ENCODE assay signal across 20 cellular contexts in the genomic region with DNA sequence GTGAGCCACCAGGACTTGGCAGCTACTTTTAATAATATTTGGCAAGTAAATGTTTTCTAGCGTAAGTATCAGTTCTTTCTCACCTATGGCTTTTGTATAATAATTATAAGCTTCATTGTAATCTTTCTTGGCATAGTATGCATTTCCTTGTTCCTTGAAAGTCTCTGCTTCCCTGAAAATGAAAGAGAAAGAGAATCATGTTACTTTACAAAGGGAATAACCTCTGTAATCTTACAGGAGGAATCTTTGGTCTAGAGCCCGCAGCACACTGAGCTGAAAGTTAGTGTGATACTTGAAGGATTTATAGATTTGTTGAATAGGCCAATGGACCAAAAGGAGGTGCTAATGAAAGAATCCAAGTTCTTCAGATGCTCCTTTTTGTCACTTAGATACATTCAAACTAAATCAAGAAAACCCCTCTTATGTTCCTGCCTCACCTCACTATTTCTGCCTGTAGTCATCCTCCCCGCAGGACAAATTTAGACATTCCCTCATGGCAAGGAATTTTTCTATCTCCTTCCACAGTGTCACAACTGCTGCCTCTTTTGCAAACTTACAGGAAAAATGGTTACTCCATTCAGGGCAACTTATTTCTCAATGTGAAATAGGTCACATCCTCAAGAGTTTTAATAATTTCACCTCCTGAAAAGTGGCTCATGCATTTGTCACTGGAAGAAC. TPM values are rescaled to one million over a fixed set of nuclear protein-coding genes. Genes with fewer than 3 reads are reported as not detected.
DNase-seq lines count a peak whose midpoint lies in the region; TF ChIP-seq lines count a peak whose summit lies in the region.
"Had no signal": no experiment of that assay in that cellular context is flagged by ENCODE, and none has a peak within 500 bp of the region (broad histone marks: within the 10 kb centered on the region; RNA-seq: fewer than 3 reads in every experiment).

No MANE protein-coding gene starts in this region.

- TF ChIP-seq POLR2A in stomach (IDR thresholded peaks at IDR 0.05): no peak

- H3K27ac Mint-ChIP-seq in activated naive CD4-positive, alpha-beta T cell treated with anti-CD3 and anti-CD28 coated beads for 36 hours: peak overlapping the region; percentile 56
- H3K27ac Mint-ChIP-seq in CD8-positive, alpha-beta memory T cell: no peak overlapping the region
- H3K27ac Mint-ChIP-seq: activated CD4-positive, alpha-beta memory T cell treated with anti-CD3 and anti-CD28 coated beads, Interleukin-2, amount 10 ng/mL, durations not matched to agents 7 days and 5 days; WTC11 had no signal

- peaks cover 34% of the 10 kb centered on the region for H3K4me1 Mint-ChIP-seq in activated naive CD4-positive, alpha-beta T cell treated with anti-CD3 and anti-CD28 coated beads for 36 hours (ENCODE audit: low read depth)
- H3K4me1 Mint-ChIP-seq in CD8-positive, alpha-beta memory T cell: peaks cover 24 to 34% (median 33%) of the 10 kb centered on the region in 3 donors
- H3K4me1 Mint-ChIP-seq: WTC11 had no signal

- intact Hi-C loops in activated naive CD4-positive, alpha-beta T cell treated with anti-CD3 and anti-CD28 coated beads for 36 hours (cut with micrococcal nuclease): no loop called here
- intact Hi-C loops in stomach (cut with DNase I; ENCODE audit: low total_unique reads): no loop called here

- H3K4me3 Mint-ChIP-seq in activated naive CD4-positive, alpha-beta T cell treated with anti-CD3 and anti-CD28 coated beads for 36 hours: no peak overlapping the region
- H3K4me3 Mint-ChIP-seq in CD8-positive, alpha-beta memory T cell: no peak overlapping the region
- H3K4me3 Mint-ChIP-seq: activated CD4-positive, alpha-beta memory T cell treated with anti-CD3 and anti-CD28 coated beads, Interleukin-2, amount 10 ng/mL, durations not matched to agents 7 days and 5 days; WTC11 had no signal

- H3K4me1 ChIP-seq in mucosa of stomach (ENCODE audit: control insufficient read depth, insufficient read depth, low read length): peaks cover 39% of the 10 kb centered on the region
- peaks cover 11 to 61% (median 43%) of the 10 kb centered on the region in 4 donors for H3K4me1 ChIP-seq in stomach
- H3K4me1 ChIP-seq in HAP-1: peaks cover 9% of the 10 kb centered on the region; the same call in 1 of the 2 replicates
- H3K4me1 ChIP-seq in CD8-positive, alpha-beta memory T cell (ENCODE audit: insufficient read depth, low read length): no peaks in the 10 kb centered on the region

- H3K27me3 Mint-ChIP-seq in activated naive CD4-positive, alpha-beta T cell treated with anti-CD3 and anti-CD28 coated beads for 36 hours (ENCODE audit: low read depth): no peaks in the 10 kb centered on the region
- no peaks in the 10 kb centered on the region for H3K27me3 Mint-ChIP-seq in CD8-positive, alpha-beta memory T cell
- H3K27me3 Mint-ChIP-seq: activated CD4-positive, alpha-beta memory T cell treated with anti-CD3 and anti-CD28 coated beads, Interleukin-2, amount 10 ng/mL, durations not matched to agents 7 days and 5 days had no signal

- DNase-seq in activated naive CD4-positive, alpha-beta T cell treated with anti-CD3 and anti-CD28 coated beads for 36 hours: no peak
- no peak for DNase-seq in activated naive CD4-positive, alpha-beta T cell treated with anti-CD3 and anti-CD28 coated beads, Interleukin-2, amount 50 U/mL, for 16 hours
- DNase-seq in amniotic epithelial cell (ENCODE audit: low read depth) (peak; percentile 37), stomach (no peak), HAP-1 (ENCODE audit: low spot score in 2 of 2) (no peak), NCI-H146 (lab: John Stamatoyannopoulos, UW) (no peak)
- no peak for DNase-seq in CD8-positive, alpha-beta memory T cell
- DNase-seq: activated CD4-positive, alpha-beta memory T cell treated with anti-CD3 and anti-CD28 coated beads, Interleukin-2, amount 10 ng/mL, durations not matched to agents 7 days and 5 days; H7; NCI-H1436 treated with DMSO at 0.1 percent for 48 hours; NCI-H2171; NCI-H774; ovary; PC-9; stimulated activated CD4-positive, alpha-beta T cell treated with anti-CD3 and anti-CD28 coated beads, Interleukin-2, amount 100 ng/mL, for 48 hours had no signal

- H3K36me3 ChIP-seq in mucosa of stomach (ENCODE audit: control insufficient read depth, insufficient read depth, low read length) (peaks cover 5% of the 10 kb centered on the region), stomach (peaks cover 51 to 75% (median 72%) of the 10 kb centered on the region in 4 donors), HAP-1 (replicated peaks) (peaks cover 74% of the 10 kb centered on the region)
- peaks cover 42% of the 10 kb centered on the region for H3K36me3 ChIP-seq in CD8-positive, alpha-beta memory T cell (ENCODE audit: insufficient read depth, low read length)
- H3K36me3 ChIP-seq: ovary had no signal

- in situ Hi-C loops in HAP-1 (cut with MboI; ENCODE audit: low sequenced_read_pairs): no loop called here

- H3K9me3 ChIP-seq in mucosa of stomach (ENCODE audit: control insufficient read depth, low read length) (no peaks in the 10 kb centered on the region), stomach (no peaks in the 10 kb centered on the region), HAP-1 (no peaks in the 10 kb centered on the region)
- no peaks in the 10 kb centered on the region for H3K9me3 ChIP-seq in CD8-positive, alpha-beta memory T cell (ENCODE audit: low read length)
- H3K9me3 ChIP-seq: A549, esophagus muscularis mucosa, ovary had no signal

- WGBS in stomach, 5 donors: 36 to 61% (median 51%) methylated on average over 3 of the region's 3 CpGs

- TF ChIP-seq CTCF in stomach (IDR thresholded peaks at IDR 0.05): no peak

- POLR2A ChIA-PET in CD8-positive, alpha-beta memory T cell (lab: Charles Lee): no interaction called here

- H3K36me3 Mint-ChIP-seq in activated naive CD4-positive, alpha-beta T cell treated with anti-CD3 and anti-CD28 coated beads for 36 hours (ENCODE audit: low read depth): peaks cover 24% of the 10 kb centered on the region
- peaks cover 7 to 83% (median 11%) of the 10 kb centered on the region in 3 donors for H3K36me3 Mint-ChIP-seq in CD8-positive, alpha-beta memory T cell

- CTCF ChIA-PET in activated naive CD4-positive, alpha-beta T cell treated with anti-CD3 and anti-CD28 coated beads for 36 hours (lab: Charles Lee): interaction anchor here (0.8 kb wide), 1 partner anchor 38 kb away, joined by 3 read pairs; no protein-coding TSS in a partner anchor
- CTCF ChIA-PET in CD8-positive, alpha-beta memory T cell (lab: Charles Lee): interaction anchor here (1.5 kb wide), 1 partner anchor 19 kb away, joined by 3 read pairs; a partner anchor contains a TSS

- H3K9ac ChIP-seq in mucosa of stomach (ENCODE audit: low read length): peak overlapping the region; percentile 12

- H3K4me3 ChIP-seq in mucosa of stomach (ENCODE audit: low read length) (no peak overlapping the region), stomach (no peak overlapping the region), HAP-1 (no peak overlapping the region)
- H3K4me3 ChIP-seq in CD8-positive, alpha-beta memory T cell (ENCODE audit: low read length): no peak overlapping the region
- H3K4me3 ChIP-seq: A549, esophagus muscularis mucosa, ovary, PC-9, skin epidermis had no signal

- peak overlapping the region; percentile 42 to 77 (median 69) for H3K27ac ChIP-seq in stomach
- no peak overlapping the region for H3K27ac ChIP-seq in CD8-positive, alpha-beta memory T cell (ENCODE audit: low read depth, low read length)
- H3K27ac ChIP-seq: A549, esophagus muscularis mucosa, ovary, PC-9 had no signal

- TF ChIP-seq EP300 in stomach (IDR thresholded peaks at IDR 0.05): no peak

- H3K27me3 ChIP-seq in mucosa of stomach (ENCODE audit: control insufficient read depth, insufficient read depth, low read length) (no peaks in the 10 kb centered on the region), stomach (no peaks in the 10 kb centered on the region), HAP-1 (ENCODE audit: low read depth) (no peaks in the 10 kb centered on the region)
- no peaks in the 10 kb centered on the region for H3K27me3 ChIP-seq in CD8-positive, alpha-beta memory T cell (ENCODE audit: insufficient read depth, low read length, poor library complexity, severe bottlenecking)
- H3K27me3 ChIP-seq: esophagus muscularis mucosa, ovary had no signal

- H3K9me3 Mint-ChIP-seq in activated naive CD4-positive, alpha-beta T cell treated with anti-CD3 and anti-CD28 coated beads for 36 hours: no peaks in the 10 kb centered on the region
- H3K9me3 Mint-ChIP-seq in CD8-positive, alpha-beta memory T cell: no peaks in the 10 kb centered on the region
- H3K9me3 Mint-ChIP-seq: activated CD4-positive, alpha-beta memory T cell treated with anti-CD3 and anti-CD28 coated beads, Interleukin-2, amount 10 ng/mL, durations not matched to agents 7 days and 5 days; WTC11 had no signal

RNA-seq across cellular contexts. Expression of a gene that starts 16.7 kb away (rescaled TPM):
- 10 to 100 TPM; 74.5 to 76.3 TPM for total RNA-seq in activated naive CD4-positive, alpha-beta T cell treated with anti-CD3 and anti-CD28 coated beads for 36 hours
- total RNA-seq in stomach: 100 to 1,000 TPM in 1 of 5 donors, 10 to 100 TPM in 4; 12.3 to 161 (median 61.6) TPM
- polyA plus RNA-seq in stomach: 10 to 100 TPM; 66.7 to 93.3 (median 74.5) TPM
- 100 to 1,000 TPM; 111 TPM for total RNA-seq in CD8-positive, alpha-beta memory T cell
- polyA plus RNA-seq in CD8-positive, alpha-beta memory T cell: 74.6 TPM

RNA-seq across cellular contexts. Expression of a gene that starts 19.4 kb away (rescaled TPM):
- total RNA-seq in activated naive CD4-positive, alpha-beta T cell treated with anti-CD3 and anti-CD28 coated beads for 36 hours: 10 to 100 TPM; 12.4 to 13.2 TPM
- total RNA-seq in stomach: 10 to 100 TPM in 4 of 5 donors, 1 to 10 TPM in 1; 7.5 to 27.4 (median 19.6) TPM
- polyA plus RNA-seq in stomach: 10 to 100 TPM; 16.8 to 28.5 (median 27.6) TPM
- total RNA-seq in CD8-positive, alpha-beta memory T cell: 10 to 100 TPM; 29.4 to 31.3 TPM
- 33.5 TPM for polyA plus RNA-seq in CD8-positive, alpha-beta memory T cell

RNA-seq across cellular contexts. Expression of a gene that starts 33.9 kb away (rescaled TPM):
- 10 to 100 TPM; 58.4 to 59.1 TPM for total RNA-seq in activated naive CD4-positive, alpha-beta T cell treated with anti-CD3 and anti-CD28 coated beads for 36 hours
- total RNA-seq in stomach: 10 to 100 TPM; 21.0 to 47.2 (median 30.7) TPM
- polyA plus RNA-seq in stomach: 10 to 100 TPM; 27.3 to 29.1 (median 29.0) TPM
- total RNA-seq in CD8-positive, alpha-beta memory T cell: 10 to 100 TPM; 70.3 to 71.6 TPM
- 35.3 TPM for polyA plus RNA-seq in CD8-positive, alpha-beta memory T cell

RNA-seq across cellular contexts. Expression of a gene that starts 49.9 kb away (rescaled TPM):
- total RNA-seq in activated naive CD4-positive, alpha-beta T cell treated with anti-CD3 and anti-CD28 coated beads for 36 hours: under 1 TPM; 0.20 to 0.31 TPM
- total RNA-seq in stomach: 1 to 10 TPM in 3 of 5 donors, not detected in 2; 1.8 to 5.2 (median 2.5) TPM
- under 1 TPM; 0.31 to 0.92 (median 0.68) TPM for polyA plus RNA-seq in stomach
- under 1 TPM; 0.15 to 0.20 TPM for total RNA-seq in CD8-positive, alpha-beta memory T cell
- 0.10 TPM for polyA plus RNA-seq in CD8-positive, alpha-beta memory T cell
